8 cellular contexts compared by ENCODE assay signal in the genomic region with DNA sequence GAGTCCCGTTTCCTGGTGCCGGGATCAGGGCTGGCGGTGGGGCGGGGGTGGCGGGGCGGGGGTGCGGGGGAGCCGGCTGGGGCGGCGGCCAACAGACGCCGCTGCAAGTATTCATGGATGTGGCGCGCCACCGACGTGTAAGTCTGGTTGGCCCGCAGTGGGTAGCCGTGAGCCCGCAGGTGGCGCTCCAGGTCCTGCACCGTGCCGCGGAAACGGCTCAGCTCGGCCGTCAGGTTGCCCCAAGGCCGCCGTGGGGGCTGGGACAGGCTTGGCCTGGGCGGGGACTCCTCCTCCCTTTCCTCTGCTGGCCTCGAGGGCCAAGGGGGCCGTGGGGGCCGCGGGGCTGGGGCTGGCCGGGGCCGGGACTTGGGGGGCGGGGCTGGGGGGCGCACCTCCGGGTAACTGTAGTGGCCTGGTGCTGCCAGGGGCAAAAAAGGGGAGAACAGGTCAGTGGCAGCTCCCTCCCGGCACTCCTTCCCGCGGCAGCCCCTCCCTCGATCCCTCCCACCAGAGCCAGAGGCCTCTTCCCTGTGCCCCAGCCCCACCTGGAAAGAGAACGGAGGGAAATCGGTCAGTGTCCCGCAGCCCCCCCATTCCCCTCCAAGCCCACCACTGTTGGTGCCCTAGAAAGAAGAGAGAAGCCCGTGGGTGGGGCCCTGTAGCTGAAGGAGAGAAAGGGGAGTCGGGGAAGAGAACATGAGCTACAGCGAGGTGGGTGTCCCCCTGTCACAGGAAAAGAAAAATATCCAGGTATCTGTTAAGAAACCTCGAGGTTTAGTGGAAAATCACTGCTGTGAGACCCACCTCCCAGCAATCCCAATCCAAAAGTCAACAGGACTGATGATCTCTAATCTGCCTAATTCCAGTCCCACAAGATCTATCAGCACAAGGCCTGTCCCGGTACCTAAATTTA. TPM values are rescaled to one million over a fixed set of nuclear protein-coding genes. Genes with fewer than 3 reads are reported as not detected.
A peak's percentile ranks its signal among the peaks of the same experiment; 100 is the strongest.
DNase-seq lines count a peak whose midpoint lies in the region; ATAC-seq, FAIRE-seq and TF ChIP-seq lines count a peak whose summit lies in the region.

No MANE protein-coding gene starts in this region.

- H3K27me3 ChIP-seq in pancreas = no peaks in the 10 kb centered on the region
- H3K27me3 ChIP-seq in upper lobe of right lung = no peaks in the 10 kb centered on the region

- peaks cover 63% of the 10 kb centered on the region for H3K27me3 Mint-ChIP-seq in activated T-cell treated with anti-CD3 and anti-CD28 coated beads, Interleukin-2, amount 50 U/mL, for 72 hours (ENCODE audit: low read depth)

- no peaks in the 10 kb centered on the region for H3K36me3 ChIP-seq in pancreas
- H3K36me3 ChIP-seq in upper lobe of right lung = peaks cover 27% of the 10 kb centered on the region

- peak overlapping the region in 1 of 4 donors; percentile 5 for H3K27ac ChIP-seq in pancreas
- peak overlapping the region; percentile 55 for H3K27ac ChIP-seq in upper lobe of right lung

- peak; percentile 61 for TF ChIP-seq CTCF in fibroblast of the aortic adventitia (IDR thresholded peaks at IDR 0.05; ENCODE audit: insufficient read depth, low read length)
- peak in 3 of 4 donors; percentile 22 to 28 (median 22) for TF ChIP-seq CTCF in pancreas (IDR thresholded peaks at IDR 0.05)
- peak; percentile 56 for TF ChIP-seq CTCF in upper lobe of right lung (IDR thresholded peaks at IDR 0.05)

- peak; percentile 89 to 92 for ATAC-seq in activated T-cell treated with anti-CD3 and anti-CD28 coated beads, Interleukin-2, amount 50 U/mL, for 72 hours (replicated peaks in 1 of 2)
- peak; percentile 85 to 96 (median 92) for ATAC-seq in pancreas
- peak; percentile 87 for ATAC-seq in upper lobe of right lung
- ATAC-seq in GM18502 (IDR thresholded peaks at IDR 0.05; ENCODE audit: poor library complexity, unreplicated experiment) = no peak

- H3K4me3 Mint-ChIP-seq in activated T-cell treated with anti-CD3 and anti-CD28 coated beads, Interleukin-2, amount 50 U/mL, for 72 hours = no peak overlapping the region

- DNase-seq in GM19238 (ENCODE audit: insufficient read length, low spot score) (peak; percentile 59), OCI-M1 (lab: John Stamatoyannopoulos, UW) (peak; percentile 90), fibroblast of the aortic adventitia (ENCODE audit: low read depth) (peak; percentile 68), pancreas (peak; percentile 76 to 91 (median 80)), upper lobe of right lung (peak; percentile 91), AG08395 (ENCODE audit: low spot score) (no peak)
- DNase-seq in activated T-cell treated with anti-CD3 and anti-CD28 coated beads, Interleukin-2, amount 50 U/mL, for 72 hours = peak; percentile 83 to 84

- WGBS in pancreas, 2 donors = 16 to 25% methylated on average over 27 to 50 of the region's 50 CpGs

- no peaks in the 10 kb centered on the region for H3K36me3 Mint-ChIP-seq in activated T-cell treated with anti-CD3 and anti-CD28 coated beads, Interleukin-2, amount 50 U/mL, for 72 hours (ENCODE audit: insufficient read depth in 2 of 2)

- H3K9me3 ChIP-seq in pancreas (no peaks in the 10 kb centered on the region), upper lobe of right lung (no peaks in the 10 kb centered on the region)

- peaks cover 15% of the 10 kb centered on the region for H3K4me1 Mint-ChIP-seq in activated T-cell treated with anti-CD3 and anti-CD28 coated beads, Interleukin-2, amount 50 U/mL, for 72 hours (ENCODE audit: low read depth)

- FAIRE-seq in pancreas (lab: Jason Lieb, UNC) = no peak

- intact Hi-C loops in pancreas (cut with DNase I) = no loop called here
- intact Hi-C loops in upper lobe of right lung (cut with DNase I) = no loop called here

- no peaks in the 10 kb centered on the region for H3K4me1 ChIP-seq in pancreas
- H3K4me1 ChIP-seq in upper lobe of right lung = peaks cover 34% of the 10 kb centered on the region

- no peak overlapping the region for H3K27ac Mint-ChIP-seq in activated T-cell treated with anti-CD3 and anti-CD28 coated beads, Interleukin-2, amount 50 U/mL, for 72 hours

- H3K4me3 ChIP-seq in fibroblast of the aortic adventitia (ENCODE audit: low read depth, low read length) (no peak overlapping the region), pancreas (peak overlapping the region in 1 of 4 donors; percentile 29), upper lobe of right lung (no peak overlapping the region)

- H3K9me3 Mint-ChIP-seq in activated T-cell treated with anti-CD3 and anti-CD28 coated beads, Interleukin-2, amount 50 U/mL, for 72 hours = no peaks in the 10 kb centered on the region

RNA-seq across cellular contexts. Expression of a gene that starts 21.3 kb away (rescaled TPM):
- total RNA-seq in activated T-cell treated with anti-CD3 and anti-CD28 coated beads, Interleukin-2, amount 50 U/mL, for 72 hours = 10 to 100 TPM; 10.9 to 15.0 TPM
- total RNA-seq in fibroblast of the aortic adventitia (ENCODE audit: low replicate concordance) (54.0 and 315 TPM in 2 replicates), pancreas (10 to 100 TPM in 2 of 6 donors, 1 to 10 TPM in 4; 5.2 to 15.2 (median 7.1) TPM), upper lobe of right lung (162 TPM)
- 10 to 100 TPM; 13.1 to 18.6 TPM for polyA plus RNA-seq in pancreas

RNA-seq across cellular contexts. Expression of a gene that starts 40.2 kb away (rescaled TPM):
- total RNA-seq in activated T-cell treated with anti-CD3 and anti-CD28 coated beads, Interleukin-2, amount 50 U/mL, for 72 hours = 100 to 1,000 TPM in 1 of 2 donors, 10 to 100 TPM in 1; 99.9 to 105 TPM
- total RNA-seq in fibroblast of the aortic adventitia (ENCODE audit: low replicate concordance) (23.8 and 40.6 TPM in 2 replicates), pancreas (10 to 100 TPM; 30.2 to 56.5 (median 36.3) TPM), upper lobe of right lung (78.1 TPM)
- polyA plus RNA-seq in pancreas = 10 to 100 TPM; 54.0 to 68.0 TPM

RNA-seq across cellular contexts. Expression of a gene that starts 42.3 kb away (rescaled TPM):
- 1 to 10 TPM; 6.9 to 9.1 TPM for total RNA-seq in activated T-cell treated with anti-CD3 and anti-CD28 coated beads, Interleukin-2, amount 50 U/mL, for 72 hours
- total RNA-seq in fibroblast of the aortic adventitia (ENCODE audit: low replicate concordance) (5.6 and 7.9 TPM in 2 replicates), pancreas (1 to 10 TPM; 2.0 to 4.7 (median 3.3) TPM), upper lobe of right lung (4.3 TPM)
- polyA plus RNA-seq in pancreas = 1 to 10 TPM; 5.0 to 5.9 TPM

RNA-seq across cellular contexts. Expression of a gene that starts 49.6 kb away (rescaled TPM):
- 1 to 10 TPM; 1.1 to 1.3 TPM for total RNA-seq in activated T-cell treated with anti-CD3 and anti-CD28 coated beads, Interleukin-2, amount 50 U/mL, for 72 hours
- total RNA-seq in fibroblast of the aortic adventitia (ENCODE audit: low replicate concordance) = 0.09 and 1.3 TPM in 2 replicates
- total RNA-seq in pancreas = 1 to 10 TPM in 1 of 6 donors, under 1 TPM in 5; 0.23 to 1.5 (median 0.71) TPM
- 1 to 10 TPM; 1.3 to 2.7 TPM for polyA plus RNA-seq in pancreas
- total RNA-seq in upper lobe of right lung = 0.61 TPM
